ENCODE assay signal across 16 cellular contexts in genomic region chr12:120342156-120342555, GRCh38. TPM values are rescaled to one million over a fixed set of nuclear protein-coding genes. Genes with fewer than 3 reads are reported as not detected.
"Had no signal": no experiment of that assay in that cellular context is flagged by ENCODE, and none has a peak within 500 bp of the region (broad histone marks: within the 10 kb centered on the region; RNA-seq: fewer than 3 reads in every experiment).

No MANE protein-coding gene starts in this region.

- H3K27ac ChIP-seq: psoas muscle, stomach, upper lobe of left lung, VCaP had no signal

- ATAC-seq: activated CD4-positive, alpha-beta T cell treated with anti-CD3 and anti-CD28 coated beads for 36 hours; activated CD8-positive, alpha-beta memory T cell treated with anti-CD3 and anti-CD28 coated beads, Interleukin-2, amount 10 ng/mL, durations not matched to agents 7 days and 5 days; psoas muscle had no signal

- H3K27me3 ChIP-seq: stomach, testis, upper lobe of left lung had no signal

- H3K4me3 ChIP-seq: psoas muscle, stomach, testis, upper lobe of left lung had no signal

- H3K9me3 ChIP-seq: psoas muscle, testis had no signal

- H3K4me1 ChIP-seq: psoas muscle had no signal

- H3K36me3 ChIP-seq: upper lobe of left lung had no signal

- DNase-seq: activated CD4-positive, alpha-beta memory T cell treated with anti-CD3 and anti-CD28 coated beads for 36 hours; activated CD4-positive, alpha-beta T cell treated with anti-CD3 and anti-CD28 coated beads for 36 hours; activated CD8-positive, alpha-beta memory T cell treated with anti-CD3 and anti-CD28 coated beads, Interleukin-2, amount 10 ng/mL, durations not matched to agents 7 days and 5 days; activated naive CD4-positive, alpha-beta T cell treated with anti-CD3 and anti-CD28 coated beads, Interleukin-2, amount 50 U/mL, for 16 hours; activated T-cell treated with anti-CD3 and anti-CD28 coated beads, Interleukin-2, amount 50 U/mL, for 24 hours; psoas muscle; stimulated activated CD4-positive, alpha-beta T cell treated with anti-CD3 and anti-CD28 coated beads, Interleukin-1b, Interleukin-23, amount 100 ng/mL, for 48 hours; stomach; testis; upper lobe of left lung had no signal

RNA-seq across cellular contexts. Expression of gene PLA2G1B, which starts 14.6 kb away (rescaled TPM):
- total RNA-seq: activated CD4-positive, alpha-beta memory T cell treated with anti-CD3 and anti-CD28 coated beads for 36 hours; activated CD8-positive, alpha-beta memory T cell treated with anti-CD3 and anti-CD28 coated beads, Interleukin-2, amount 10 ng/mL, durations not matched to agents 7 days and 5 days; kidney epithelial cell; lower leg skin; stomach; T-helper 1 cell treated with Interleukin-12 subunit alpha and Interleukin-12 subunit beta and Interleukin-4 antibody, amounts not matched to agents 30 ng/mL and 1 ng/mL, for 36 hours had no signal

RNA-seq across cellular contexts. Expression of gene MSI1, which starts 26.8 kb away (rescaled TPM):
- total RNA-seq: T-helper 1 cell treated with Interleukin-12 subunit alpha and Interleukin-12 subunit beta and Interleukin-4 antibody, amounts not matched to agents 30 ng/mL and 1 ng/mL, for 36 hours had no signal

RNA-seq across cellular contexts. Expression of gene RNU4-1, which starts 49.1 kb away (rescaled TPM):
- total RNA-seq: kidney epithelial cell had no signal
- polyA plus RNA-seq: adipose tissue, esophagus, psoas muscle, stomach had no signal

RNA-seq across cellular contexts. Expression of gene RNU4-2, which starts 50.5 kb away (rescaled TPM):
- polyA plus RNA-seq: adipose tissue, esophagus, psoas muscle, stomach had no signal
